23 cellular contexts compared by ENCODE assay signal in the genomic region with DNA sequence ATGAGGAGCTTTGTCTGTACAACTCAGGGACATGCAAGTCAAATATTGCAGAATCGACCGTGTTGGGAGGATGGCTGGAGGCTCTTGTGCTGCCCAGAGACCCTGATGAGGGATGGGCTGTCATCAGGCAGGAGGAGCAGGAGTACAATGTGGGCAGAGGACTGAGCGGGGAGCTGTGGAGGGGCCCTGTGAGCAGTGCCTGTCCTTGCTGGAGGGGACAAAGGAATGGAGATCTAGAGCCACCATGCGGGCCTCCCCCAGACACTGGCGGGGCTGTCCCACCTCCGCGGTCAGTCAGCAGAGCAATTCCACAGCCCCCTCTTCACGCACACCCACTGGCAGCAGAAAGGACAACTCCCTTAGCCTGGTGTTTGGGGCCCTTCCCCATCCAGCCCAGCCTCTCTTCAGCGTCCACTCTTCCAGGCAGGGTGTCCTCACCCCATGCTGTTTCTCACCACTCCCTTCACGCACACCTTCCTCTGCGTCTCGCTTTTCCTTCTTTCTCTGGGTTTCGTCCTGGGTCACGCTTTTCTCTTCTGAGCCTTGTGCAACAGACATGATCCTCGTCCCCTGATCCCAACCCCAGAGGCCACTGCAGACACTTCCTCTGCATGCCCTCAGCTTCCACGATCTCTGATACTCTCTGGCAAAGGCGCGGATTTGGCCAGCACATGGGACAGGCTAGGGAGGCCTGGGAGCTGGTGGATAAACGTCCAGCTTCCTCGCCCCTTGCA.
"Had no signal": no experiment of that assay in that cellular context is flagged by ENCODE, and none has a peak within 500 bp of the region (broad histone marks: within the 10 kb centered on the region; RNA-seq: fewer than 3 reads in every experiment).

No MANE protein-coding gene starts in this region.

- H3K9ac ChIP-seq: parathyroid adenoma had no signal

- H3K9me3 ChIP-seq: left ventricle myocardium inferior, right lobe of liver, thyroid gland had no signal

- H3K4me1 Mint-ChIP-seq: activated naive CD8-positive, alpha-beta T cell treated with anti-CD3 and anti-CD28 coated beads, Interleukin-2, amount 50 U/mL, for 24 hours; mesothelial cell of epicardium had no signal

- H3K4me1 ChIP-seq: left ventricle myocardium inferior, parathyroid adenoma, right lobe of liver, thyroid gland had no signal

- H2AFZ ChIP-seq: parathyroid adenoma had no signal

- ATAC-seq: activated naive CD8-positive, alpha-beta T cell treated with anti-CD3 and anti-CD28 coated beads, Interleukin-2, amount 50 U/mL, for 24 hours; naive thymus-derived CD8-positive, alpha-beta T cell; right lobe of liver had no signal

- H3K9me3 Mint-ChIP-seq: T-helper 1 cell treated with Interleukin-12 subunit alpha and Interleukin-12 subunit beta and Interleukin-4 antibody, amounts not matched to agents 30 μg/mL and 1 μg/mL, for 36 hours had no signal

- H3K27ac ChIP-seq: left ventricle myocardium inferior, parathyroid adenoma, right lobe of liver, skin epidermis, thyroid gland had no signal

- H3K27ac Mint-ChIP-seq: activated CD4-positive, alpha-beta memory T cell treated with anti-CD3 and anti-CD28 coated beads for 36 hours; activated naive CD8-positive, alpha-beta T cell treated with anti-CD3 and anti-CD28 coated beads, Interleukin-2, amount 50 U/mL, for 24 hours; mesothelial cell of epicardium; stimulated activated naive B cell treated with anti-CD40 and anti-IgM and Interleukin-4, amounts not matched to agents 10 μg/mL and 1 μg/mL and 100 μg/mL, for 72 hours; T-helper 1 cell treated with Interleukin-12 subunit alpha and Interleukin-12 subunit beta and Interleukin-4 antibody, amounts not matched to agents 30 μg/mL and 1 μg/mL, for 36 hours had no signal

- DNase-seq: activated CD4-positive, alpha-beta memory T cell treated with anti-CD3 and anti-CD28 coated beads for 36 hours; activated CD4-positive, alpha-beta T cell treated with anti-CD3 and anti-CD28 coated beads for 48 hours; activated CD4-positive, CD25-positive, alpha-beta regulatory T cell; activated gamma-delta T cell; activated naive CD4-positive, alpha-beta T cell treated with anti-CD3 and anti-CD28 coated beads, Interleukin-2, amount 50 U/mL, for 16 hours; activated naive CD8-positive, alpha-beta T cell treated with anti-CD3 and anti-CD28 coated beads, Interleukin-2, amount 50 U/mL, for 24 hours; activated T-cell treated with anti-CD3 and anti-CD28 coated beads for 4 hours; effector CD4-positive, alpha-beta T cell; erythroblast; foreskin melanocyte; hippocampal formation; kidney glomerular epithelial cell; left ventricle myocardium inferior; mammary epithelial cell; naive thymus-derived CD8-positive, alpha-beta T cell; right lobe of liver; stimulated activated naive B cell treated with anti-CD40 and anti-IgM and Interleukin-4, amounts not matched to agents 10 μg/mL and 1 μg/mL and 100 μg/mL, for 72 hours; T1000; thyroid gland had no signal

- H3K36me3 ChIP-seq: left ventricle myocardium inferior, right lobe of liver, thyroid gland had no signal

- H3K4me3 ChIP-seq: left ventricle myocardium inferior, right lobe of liver, skin epidermis, thyroid gland had no signal

- H3K27me3 ChIP-seq: right lobe of liver, thyroid gland had no signal

- H3K4me3 Mint-ChIP-seq: activated CD4-positive, alpha-beta memory T cell treated with anti-CD3 and anti-CD28 coated beads for 36 hours; activated naive CD8-positive, alpha-beta T cell treated with anti-CD3 and anti-CD28 coated beads, Interleukin-2, amount 50 U/mL, for 24 hours; mesothelial cell of epicardium; naive thymus-derived CD8-positive, alpha-beta T cell; stimulated activated naive B cell treated with anti-CD40 and anti-IgM and Interleukin-4, amounts not matched to agents 10 μg/mL and 1 μg/mL and 100 μg/mL, for 72 hours; T-helper 1 cell treated with Interleukin-12 subunit alpha and Interleukin-12 subunit beta and Interleukin-4 antibody, amounts not matched to agents 30 μg/mL and 1 μg/mL, for 36 hours had no signal

- H3K36me3 Mint-ChIP-seq: activated CD4-positive, alpha-beta memory T cell treated with anti-CD3 and anti-CD28 coated beads for 36 hours; mesothelial cell of epicardium had no signal
